15 cellular contexts compared by ENCODE assay signal in the genomic region with DNA sequence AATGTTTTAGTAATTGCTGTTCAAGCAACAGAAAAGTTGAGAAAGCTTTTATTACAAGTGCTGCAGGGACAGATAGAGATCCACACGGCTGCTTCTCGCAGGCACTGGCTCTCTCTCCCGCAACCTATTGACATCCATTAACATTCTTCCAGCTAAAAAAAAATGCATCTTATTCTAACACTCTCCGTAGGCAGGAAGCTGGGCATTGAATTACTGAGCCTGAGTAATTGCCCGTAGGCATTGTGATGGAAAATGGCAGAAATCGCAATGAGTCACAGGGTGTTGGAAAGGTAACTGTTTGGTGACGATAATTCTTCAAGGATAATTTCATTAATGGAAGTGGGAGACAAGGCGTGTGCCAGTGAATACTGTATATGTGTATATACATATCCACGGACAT.
A peak's percentile ranks its signal among the peaks of the same experiment; 100 is the strongest.
DNase-seq lines count a peak whose midpoint lies in the region; ATAC-seq and TF ChIP-seq lines count a peak whose summit lies in the region.
"Had no signal": no experiment of that assay in that cellular context is flagged by ENCODE, and none has a peak within 500 bp of the region (broad histone marks: within the 10 kb centered on the region; RNA-seq: fewer than 3 reads in every experiment).

No MANE protein-coding gene starts in this region.

- no peaks in the 10 kb centered on the region for H3K9me3 ChIP-seq in aorta (ENCODE audit: control insufficient read depth, low read length)
- H3K9me3 ChIP-seq: A549, heart left ventricle, transverse colon had no signal

- no peaks in the 10 kb centered on the region for H3K36me3 Mint-ChIP-seq in type B pancreatic cell
- H3K36me3 Mint-ChIP-seq: CD4-positive, CD25-positive, alpha-beta regulatory T cell had no signal

- WGBS in aorta, 2 donors, result 24 to 25% methylated on average over 9 of the region's 9 CpGs

- DNase-seq in NCI-H510A treated with DMSO at 0.1 percent for 48 hours (lab: John Stamatoyannopoulos, UW) (peak; percentile 29), NCI-H510A (lab: John Stamatoyannopoulos, UW) (no peak), NCI-H345 treated with DMSO at 0.1 percent for 48 hours (lab: John Stamatoyannopoulos, UW; ENCODE audit: unreplicated experiment) (peak; percentile 54), type B pancreatic cell (ENCODE audit: extremely low spot score, unreplicated experiment) (no peak), aorta (no peak), T1000 (lab: John Stamatoyannopoulos, UW) (no peak)
- DNase-seq: CD4-positive, CD25-positive, alpha-beta regulatory T cell; GDM1; heart left ventricle; NCI-H774; stimulated activated naive CD4-positive, alpha-beta T cell; transverse colon had no signal

- no peak overlapping the region for H3K4me3 ChIP-seq in aorta (ENCODE audit: low read length in 2 of 2)
- H3K4me3 ChIP-seq: A549, heart left ventricle, transverse colon had no signal

- H3K4me1 ChIP-seq in aorta (ENCODE audit: control insufficient read depth in 1 of 2, insufficient read depth in 2 of 2, low read length in 2 of 2), result no peaks in the 10 kb centered on the region
- H3K4me1 ChIP-seq: A549, transverse colon had no signal

- H3K27me3 Mint-ChIP-seq in type B pancreatic cell, result peaks cover 58% of the 10 kb centered on the region

- peaks cover 31% of the 10 kb centered on the region for H3K4me1 Mint-ChIP-seq in type B pancreatic cell (ENCODE audit: unreplicated experiment)

- no peaks in the 10 kb centered on the region for H3K36me3 ChIP-seq in aorta (ENCODE audit: control insufficient read depth in 1 of 2, insufficient read depth in 2 of 2, low read length in 1 of 2)
- H3K36me3 ChIP-seq: heart left ventricle, transverse colon had no signal

- intact Hi-C loops in aorta (cut with DNase I), result no loop called here

- H3K4me3 Mint-ChIP-seq in type B pancreatic cell, result peak overlapping the region; percentile 46

- H3K9me3 Mint-ChIP-seq in type B pancreatic cell, result no peaks in the 10 kb centered on the region
- H3K9me3 Mint-ChIP-seq: CD4-positive, CD25-positive, alpha-beta regulatory T cell had no signal

- TF ChIP-seq CTCF in type B pancreatic cell (conservative IDR thresholded peaks at IDR 0.05), result no peak

- H3K27me3 ChIP-seq in aorta (ENCODE audit: control insufficient read depth in 1 of 2, insufficient read depth in 2 of 2, low read length in 1 of 2), result no peaks in the 10 kb centered on the region

- peak; percentile 73 for ATAC-seq in esophagus mucosa
- no peak for ATAC-seq in aorta (ENCODE audit: low FRiP score)
- ATAC-seq in GM18502 (IDR thresholded peaks at IDR 0.05; ENCODE audit: poor library complexity, unreplicated experiment), result no peak
- ATAC-seq: A549, heart left ventricle had no signal

- no peak overlapping the region for H3K27ac ChIP-seq in aorta (ENCODE audit: low read depth in 1 of 2, low read length in 2 of 2)
- H3K27ac ChIP-seq: A549, heart left ventricle, transverse colon had no signal

- no peak overlapping the region for H3K27ac Mint-ChIP-seq in type B pancreatic cell
- H3K27ac Mint-ChIP-seq: CD4-positive, CD25-positive, alpha-beta regulatory T cell had no signal

Comparison
In these comparisons a context has a peak if more than half of its experiments do, and no peak if none do; other contexts are left out.
1. DNase-seq: peak in NCI-H510A treated with DMSO at 0.1 percent for 48 hours (single experiment) and NCI-H345 treated with DMSO at 0.1 percent for 48 hours (single experiment); none in NCI-H510A (single experiment), type B pancreatic cell (single experiment), aorta (0 of 2) and T1000 (single experiment).